Comparison of ENCODE assay signal across 1 cellular context in genomic region chr2:40093036-40093673, GRCh38.
TF ChIP-seq lines count a peak whose summit lies in the region.

No MANE protein-coding gene starts in this region.

TF ChIP-seq in endothelial cell of umbilical vein, 7 proteins besides CTCF, POLR2A, EP300 and RAD21 (continued from another document):
- TF ChIP-seq JUN (IDR thresholded peaks at IDR 0.05; ENCODE audit: borderline replicate concordance, insufficient read depth, insufficient read length, low read depth) (no peak), FOS (IDR thresholded peaks at IDR 0.05; ENCODE audit: borderline replicate concordance, insufficient read depth, low read length) (no peak), MAX (IDR thresholded peaks at IDR 0.05; ENCODE audit: insufficient read depth, insufficient read length) (no peak), EZH2 (IDR thresholded peaks at IDR 0.05; ENCODE audit: borderline replicate concordance, low read depth, low read length, severe bottlenecking) (no peak), GATA2 (IDR thresholded peaks at IDR 0.05; ENCODE audit: insufficient read depth, insufficient read length, low read depth, low read length) (no peak), POLR2AphosphoS5 (IDR thresholded peaks at IDR 0.05; ENCODE audit: insufficient read depth, low read depth, low read length) (no peak)
